ENCODE assay signal across 30 cellular contexts in the genomic region with DNA sequence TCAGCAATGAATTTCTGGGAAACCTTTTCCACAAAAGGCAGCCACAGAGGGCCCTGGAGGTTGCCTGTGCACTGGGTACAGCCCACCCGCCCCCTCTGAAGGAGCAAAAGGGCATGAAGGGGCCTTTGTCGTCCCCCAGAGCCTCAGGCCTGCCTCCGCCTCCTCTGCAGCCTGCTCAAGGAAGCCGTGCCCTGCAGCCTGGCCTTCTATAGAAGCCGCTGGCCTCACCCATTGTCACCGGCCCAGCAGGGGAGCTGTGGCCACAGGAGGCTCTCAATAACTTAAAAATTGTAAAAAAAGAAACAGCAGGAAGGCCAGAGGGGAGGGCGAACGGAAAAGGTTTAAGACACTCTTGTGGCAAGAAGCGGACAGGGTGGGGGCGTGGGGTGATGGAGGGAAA.
DNase-seq lines count a peak whose midpoint lies in the region; ATAC-seq, FAIRE-seq and TF ChIP-seq lines count a peak whose summit lies in the region.
"Had no signal": no experiment of that assay in that cellular context is flagged by ENCODE, and none has a peak within 500 bp of the region (broad histone marks: within the 10 kb centered on the region; RNA-seq: fewer than 3 reads in every experiment).

No MANE protein-coding gene starts in this region.

- no peaks in the 10 kb centered on the region for H3K36me3 Mint-ChIP-seq in neural crest cell (ENCODE audit: low read depth)
- no peaks in the 10 kb centered on the region for H3K36me3 Mint-ChIP-seq in activated naive CD8-positive, alpha-beta T cell treated with anti-CD3 and anti-CD28 coated beads, Interleukin-2, amount 50 U/mL, for 24 hours (ENCODE audit: low read depth)
- H3K36me3 Mint-ChIP-seq: mesothelial cell of epicardium, naive B cell had no signal

- in situ Hi-C loops in KBM-7 (cut with MboI; ENCODE audit: low pct_unique_long_range_greater_than_20kb, low sequenced_read_pairs), result no loop called here

- H2BK20ac ChIP-seq in H1 (ENCODE audit: low read length), result no peak overlapping the region

- H3K4me3 ChIP-seq in DND-41 (ENCODE audit: low read depth in 1 of 2, low read length in 2 of 2) (no peak overlapping the region), H1 (ENCODE audit: extremely low read depth in 1 of 4, insufficient read depth in 2 of 4, low read depth in 3 of 4, low read length in 4 of 4) (no peak overlapping the region)
- H3K4me3 ChIP-seq: GM12878, left ventricle myocardium inferior, ovary, PC-9, smooth muscle cell, tibial artery had no signal

- no peak overlapping the region for H2BK12ac ChIP-seq in H1 (ENCODE audit: low read depth, low read length)

- peaks cover 70% of the 10 kb centered on the region for H3K4me1 Mint-ChIP-seq in neural crest cell
- no peaks in the 10 kb centered on the region for H3K4me1 Mint-ChIP-seq in activated naive CD8-positive, alpha-beta T cell treated with anti-CD3 and anti-CD28 coated beads, Interleukin-2, amount 50 U/mL, for 24 hours
- H3K4me1 Mint-ChIP-seq: activated B cell treated with CpG ODN at 0.5 μM for 24 hours, mesothelial cell of epicardium, naive B cell had no signal

- no peak overlapping the region for H2BK5ac ChIP-seq in H1 (ENCODE audit: low read depth, low read length)

- H3K4me3 Mint-ChIP-seq in neural crest cell, result peak overlapping the region; percentile 82
- no peak overlapping the region for H3K4me3 Mint-ChIP-seq in activated naive CD8-positive, alpha-beta T cell treated with anti-CD3 and anti-CD28 coated beads, Interleukin-2, amount 50 U/mL, for 24 hours
- H3K4me3 Mint-ChIP-seq: activated B cell treated with CpG ODN at 0.5 μM for 24 hours; activated naive CD4-positive, alpha-beta T cell treated with anti-CD3 and anti-CD28 coated beads for 36 hours; activated T-helper 1 cell treated with anti-CD3 and anti-CD28 coated beads, Interleukin-12 subunit alpha, Interleukin-12 subunit beta, Interleukin-2, Interleukin-4 antibody, amounts not matched to agents 30 ng/mL and 10 ng/mL and 1 ng/mL, durations not matched to agents 14 hours and 24 hours and 36 hours; mesothelial cell of epicardium; T-helper 2 cell treated with Interferon-gamma antibody and Interleukin-4, amounts not matched to agents 5 μg/mL and 100 μg/mL, for 36 hours had no signal

- no peak for TF ChIP-seq EP300 in H1 (IDR thresholded peaks at IDR 0.05; ENCODE audit: borderline replicate concordance in 1 of 2, low read depth in 2 of 2, low read length in 2 of 2)

- no peaks in the 10 kb centered on the region for H3K79me1 ChIP-seq in H1 (ENCODE audit: low read depth, low read length)

- H3K14ac ChIP-seq in H1 (ENCODE audit: insufficient read length), result no peak overlapping the region

- no peak overlapping the region for H4K5ac ChIP-seq in H1 (ENCODE audit: insufficient read length, low read depth, low read length)

- H2BK15ac ChIP-seq in H1 (ENCODE audit: low read length), result no peak overlapping the region

- no peaks in the 10 kb centered on the region for H3K9me3 ChIP-seq in DND-41 (ENCODE audit: insufficient read depth, low read length, severe bottlenecking)
- peaks cover 7 to 9% of the 10 kb centered on the region in 2 experiments for H3K9me3 ChIP-seq in H1 (ENCODE audit: insufficient read depth in 2 of 2, low read depth in 1 of 2, low read length in 1 of 2)
- H3K9me3 ChIP-seq: Caco-2, ovary had no signal

- H3K4ac ChIP-seq in H1 (replicated peaks; ENCODE audit: insufficient read length, low read depth, low read length), result no peak overlapping the region

- H2AK5ac ChIP-seq in H1 (ENCODE audit: low read depth, low read length), result no peak overlapping the region

- H3K9ac ChIP-seq in DND-41 (ENCODE audit: low read depth, low read length), result no peak overlapping the region
- no peak overlapping the region for H3K9ac ChIP-seq in H1 (replicated peaks in 1 of 4; ENCODE audit: extremely low read depth in 1 of 4, low read depth in 3 of 4, low read length in 3 of 4)

- H3K4me1 ChIP-seq in DND-41 (ENCODE audit: insufficient read depth, low read length) (peaks cover 13% of the 10 kb centered on the region), H1 (replicated peaks in 1 of 4; ENCODE audit: control insufficient read depth in 3 of 4, insufficient read depth in 4 of 4, low read length in 3 of 4) (peaks cover 3 to 16% (median 6%) of the 10 kb centered on the region in 4 experiments; a peak in 6 of 7 replicates)
- H3K4me1 ChIP-seq: Caco-2, left ventricle myocardium inferior, tibial artery had no signal

- H3K36me3 ChIP-seq in DND-41 (ENCODE audit: insufficient read depth, low read length), result no peaks in the 10 kb centered on the region
- no peaks in the 10 kb centered on the region; a peak in 1 of 8 replicates for H3K36me3 ChIP-seq in H1 (ENCODE audit: control insufficient read depth in 2 of 4, insufficient read depth in 4 of 4, low read length in 3 of 4)
- H3K36me3 ChIP-seq: left ventricle myocardium inferior, ovary, tibial artery had no signal

- POLR2A ChIA-PET in H1 (lab: Charles Lee; ENCODE audit: partially characterized antibody), result no interaction called here

- CTCF ChIA-PET in H1 (lab: Charles Lee; ENCODE audit: partially characterized antibody), result no interaction called here

- H2BK120ac ChIP-seq in H1 (replicated peaks; ENCODE audit: low read depth, low read length), result no peak overlapping the region

- no peaks in the 10 kb centered on the region for H3K27me3 Mint-ChIP-seq in neural crest cell (ENCODE audit: low read depth)
- H3K27me3 Mint-ChIP-seq in activated naive CD8-positive, alpha-beta T cell treated with anti-CD3 and anti-CD28 coated beads, Interleukin-2, amount 50 U/mL, for 24 hours, result no peaks in the 10 kb centered on the region
- H3K27me3 Mint-ChIP-seq: activated B cell treated with CpG ODN at 0.5 μM for 24 hours, naive B cell had no signal

- H4K20me1 ChIP-seq in DND-41 (ENCODE audit: insufficient read depth, low read length), result no peaks in the 10 kb centered on the region
- H4K20me1 ChIP-seq in H1 (replicated peaks in 1 of 2; ENCODE audit: control insufficient read depth in 1 of 2, insufficient read depth in 2 of 2, low read length in 2 of 2), result no peaks in the 10 kb centered on the region

- peak overlapping the region; percentile 54 for H3K27ac Mint-ChIP-seq in neural crest cell (ENCODE audit: unreplicated experiment)
- H3K27ac Mint-ChIP-seq in activated naive CD8-positive, alpha-beta T cell treated with anti-CD3 and anti-CD28 coated beads, Interleukin-2, amount 50 U/mL, for 24 hours, result no peak overlapping the region
- H3K27ac Mint-ChIP-seq: activated B cell treated with CpG ODN at 0.5 μM for 24 hours; activated naive CD4-positive, alpha-beta T cell treated with anti-CD3 and anti-CD28 coated beads for 36 hours; activated T-helper 1 cell treated with anti-CD3 and anti-CD28 coated beads, Interleukin-12 subunit alpha, Interleukin-12 subunit beta, Interleukin-2, Interleukin-4 antibody, amounts not matched to agents 30 ng/mL and 10 ng/mL and 1 ng/mL, durations not matched to agents 14 hours and 24 hours and 36 hours; mesothelial cell of epicardium; T-helper 2 cell treated with Interferon-gamma antibody and Interleukin-4, amounts not matched to agents 5 μg/mL and 100 μg/mL, for 36 hours had no signal

- DNase-seq in DND-41, result peak; percentile 40
- DNase-seq in KBM-7, result peak; percentile 8
- DNase-seq in H1 (ENCODE audit: low read depth in 1 of 2, low spot score in 2 of 2), result peak in 1 of 2 experiments; percentile 61
- peak; percentile 74 for DNase-seq in neural crest cell (ENCODE audit: low read depth, low spot score)
- no peak for DNase-seq in activated naive CD8-positive, alpha-beta T cell treated with anti-CD3 and anti-CD28 coated beads, Interleukin-2, amount 50 U/mL, for 24 hours
- no peak for DNase-seq in T-helper 9 cell
- DNase-seq: activated B cell treated with CpG ODN at 0.5 μM for 24 hours; activated CD4-positive, alpha-beta T cell treated with anti-CD3 and anti-CD28 coated beads, Interleukin-2, amount 50 U/mL, for 4 hours; activated CD8-positive, alpha-beta memory T cell treated with anti-CD3 and anti-CD28 coated beads, Interleukin-2, amount 50 U/mL, for 4 hours; activated naive CD4-positive, alpha-beta T cell treated with anti-CD3 and anti-CD28 coated beads for 36 hours; amniotic stem cell; C1 segment of cervical spinal cord; Caco-2; effector CD4-positive, alpha-beta T cell; left ventricle myocardium inferior; naive B cell; NCI-H1694 treated with DMSO at 0.1 percent for 48 hours; NCI-H510A treated with DMSO at 0.1 percent for 48 hours; ovary; PC-9; Right ventricle myocardium superior; stimulated activated CD4-positive, alpha-beta T cell treated with anti-CD3 and anti-CD28 coated beads, Interleukin-1b, Interleukin-23, amount 100 ng/mL, for 48 hours; tibial artery had no signal

- no peak overlapping the region for H4K91ac ChIP-seq in H1 (replicated peaks; ENCODE audit: insufficient read length, low read length)

- TF ChIP-seq RAD21 in H1 (IDR thresholded peaks at IDR 0.05 in 1 of 2, conservative IDR thresholded peaks at IDR 0.05 in 1 of 2; ENCODE audit: low read depth in 2 of 2, low read length in 2 of 2), result peak in 1 of 2 experiments; percentile 5; a peak in 1 of 4 replicates

- no peak overlapping the region for H2AFZ ChIP-seq in DND-41 (ENCODE audit: low read depth, low read length)
- H2AFZ ChIP-seq in H1 (ENCODE audit: low read length), result no peak overlapping the region
- H2AFZ ChIP-seq: PC-9 had no signal

- WGBS in H1 (ENCODE audit: extremely low coverage in 1 of 2, insufficient coverage in 1 of 2, insufficient read length in 1 of 2, insufficient replicate concordance in 2 of 2, low coverage in 1 of 2, low lambda C conversion rate in 2 of 2, missing lambda C conversion rate in 1 of 2), 2 experiments, result 20% methylated on average over 10 of the region's 10 CpGs; no CpG with 5 or more reads in 1 of the 2 experiments

- H3K27ac ChIP-seq in DND-41 (ENCODE audit: low read length), result no peak overlapping the region
- H3K27ac ChIP-seq in H1 (ENCODE audit: low read depth, low read length), result no peak overlapping the region
- H3K27ac ChIP-seq: epithelial cell of prostate, left ventricle myocardium inferior, ovary, PC-9, tibial artery had no signal

- no peak overlapping the region for H3K18ac ChIP-seq in H1 (ENCODE audit: extremely low read depth, low read length)

- peak; percentile 57; the same call in 1 of the 3 replicates for ATAC-seq in DND-41 (ENCODE audit: insufficient read depth, low read depth)
- no peak for ATAC-seq in activated naive CD8-positive, alpha-beta T cell treated with anti-CD3 and anti-CD28 coated beads, Interleukin-2, amount 50 U/mL, for 24 hours
- ATAC-seq in HG02973 (IDR thresholded peaks at IDR 0.05; ENCODE audit: unreplicated experiment), result no peak
- ATAC-seq: GM12878 had no signal

- H3K23ac ChIP-seq in H1 (ENCODE audit: insufficient read length), result no peak overlapping the region

- no peak for FAIRE-seq in H1 (lab: Jason Lieb, UNC)
- FAIRE-seq: GM12878 had no signal

- no peak overlapping the region for H4K8ac ChIP-seq in H1 (ENCODE audit: extremely low read depth, insufficient read depth, low read length)

- H3K27me3 ChIP-seq in DND-41 (ENCODE audit: insufficient read depth, low read length, poor library complexity) (no peaks in the 10 kb centered on the region), H1 (replicated peaks in 1 of 4; ENCODE audit: control insufficient read depth in 3 of 4, extremely low read depth in 1 of 4, insufficient read depth in 3 of 4, low read length in 3 of 4) (no peaks in the 10 kb centered on the region)
- H3K27me3 ChIP-seq: ovary, tibial artery had no signal

- H3K9me3 Mint-ChIP-seq in neural crest cell, result peaks cover 8% of the 10 kb centered on the region
- H3K9me3 Mint-ChIP-seq in activated naive CD8-positive, alpha-beta T cell treated with anti-CD3 and anti-CD28 coated beads, Interleukin-2, amount 50 U/mL, for 24 hours, result peaks cover 13% of the 10 kb centered on the region

- H3K56ac ChIP-seq in H1 (replicated peaks; ENCODE audit: insufficient read length, low read depth, low read length), result no peak overlapping the region

- TF ChIP-seq POLR2A in H1 (IDR thresholded peaks at IDR 0.05; ENCODE audit: control extremely low read depth in 1 of 2, low read depth in 2 of 2, low read length in 2 of 2), result no peak

- no peaks in the 10 kb centered on the region for H3K79me2 ChIP-seq in DND-41 (ENCODE audit: insufficient read depth, low read length)
- no peaks in the 10 kb centered on the region for H3K79me2 ChIP-seq in H1 (ENCODE audit: control insufficient read depth in 1 of 2, insufficient read depth in 2 of 2, low read length in 2 of 2)

- peaks cover 8% of the 10 kb centered on the region for H3K23me2 ChIP-seq in H1 (ENCODE audit: low read depth, low read length)

- no peak overlapping the region for H3K4me2 ChIP-seq in DND-41 (ENCODE audit: insufficient read depth, low read length)
- H3K4me2 ChIP-seq in H1 (ENCODE audit: insufficient read depth in 1 of 2, low read depth in 2 of 2, low read length in 2 of 2), result peak overlapping the region; percentile 15 to 49
- H3K4me2 ChIP-seq: PC-9, smooth muscle cell had no signal

- TF ChIP-seq CTCF in DND-41 (IDR thresholded peaks at IDR 0.05; ENCODE audit: borderline replicate concordance, extremely low read depth, low read length, poor library complexity, severe bottlenecking), result no peak
- TF ChIP-seq CTCF in H1 (IDR thresholded peaks at IDR 0.05; ENCODE audit: control extremely low read depth in 1 of 3, insufficient read depth in 1 of 3, low read depth in 1 of 3, low read length in 3 of 3), result no peak
- no peak for TF ChIP-seq CTCF in neural crest cell (conservative IDR thresholded peaks at IDR 0.05)

Comparison
In these comparisons a context has a peak if more than half of its experiments do, and no peak if none do; other contexts are left out.
1. DNase-seq: peak in DND-41 (single experiment), KBM-7 (single experiment) and neural crest cell (single experiment); none in activated naive CD8-positive, alpha-beta T cell treated with anti-CD3 and anti-CD28 coated beads, Interleukin-2, amount 50 U/mL, for 24 hours (single experiment) and T-helper 9 cell (single experiment).